23 cellular contexts compared by ENCODE assay signal in the genomic region with DNA sequence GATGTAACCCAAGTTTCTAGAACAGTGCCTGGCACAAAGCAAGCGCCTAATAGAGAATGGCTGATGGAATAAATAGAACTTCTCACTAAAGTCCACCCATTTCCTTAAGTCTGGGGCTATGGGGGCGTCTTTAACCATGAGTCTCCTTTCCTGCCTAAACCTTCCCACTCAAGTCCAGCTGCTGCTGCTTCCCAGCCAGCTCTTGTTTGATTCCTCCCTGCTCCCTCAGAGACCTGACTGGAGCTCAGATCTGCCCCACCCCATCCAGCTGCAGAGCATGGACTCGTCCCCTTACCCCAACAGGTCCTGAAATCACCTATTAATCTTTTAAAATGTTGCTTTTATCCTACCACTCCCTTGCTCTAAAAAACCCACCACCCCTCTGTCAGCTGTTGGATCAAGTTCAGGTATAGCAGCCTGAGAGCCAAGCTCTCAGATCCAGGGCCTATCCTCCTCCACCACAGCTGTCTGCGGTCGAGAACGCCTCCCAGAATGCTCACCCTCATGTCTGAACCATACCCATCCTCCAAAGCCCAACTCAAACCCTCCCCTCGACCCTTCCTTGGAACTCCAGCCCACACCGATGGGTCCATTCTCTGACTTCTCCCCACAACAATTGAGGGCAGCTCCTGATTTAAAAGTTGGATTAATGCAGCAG.
"Had no signal": no experiment of that assay in that cellular context is flagged by ENCODE, and none has a peak within 500 bp of the region (broad histone marks: within the 10 kb centered on the region; RNA-seq: fewer than 3 reads in every experiment).

No MANE protein-coding gene starts in this region.

- H3K9me3 ChIP-seq: SJCRH30 had no signal

- H3K27ac ChIP-seq: KMS-11, RWPE1, SJCRH30 had no signal

- H3K36me3 ChIP-seq: SJCRH30 had no signal

- H3K4me2 ChIP-seq: KMS-11 had no signal

- ATAC-seq: Panc1, PC-3, SK-N-SH treated with all-trans-retinoic acid at 6 μM for 48 hours had no signal

- H3K4me1 ChIP-seq: SJCRH30 had no signal

- H3K4me3 ChIP-seq: SJCRH30 had no signal

- FAIRE-seq: HepG2 had no signal

- H3K27me3 ChIP-seq: SJCRH30 had no signal

- DNase-seq: IMR-90, Kasumi-1, MM.1S, NCI-H1092 treated with DMSO at 0.1 percent for 48 hours, NCI-H1436, NCI-H187, NCI-H2029, NCI-H2081 treated with DMSO at 0.1 percent for 48 hours, NCI-H2171, NCI-H226, NCI-H446, NCI-H510A, NCI-H524 treated with DMSO at 0.1 percent for 48 hours, NCI-H69, NCI-H774, PC-3, SHP77 treated with DMSO at 0.1 percent for 48 hours, SJCRH30 had no signal

- H3K9ac ChIP-seq: KMS-11 had no signal
